ENCODE assay signal across 10 cellular contexts in genomic region chr4:47383829-47384427, GRCh38.
DNase-seq lines count a peak whose midpoint lies in the region; ATAC-seq and TF ChIP-seq lines count a peak whose summit lies in the region.
"Had no signal": no experiment of that assay in that cellular context is flagged by ENCODE, and none has a peak within 500 bp of the region (broad histone marks: within the 10 kb centered on the region; RNA-seq: fewer than 3 reads in every experiment).

No MANE protein-coding gene starts in this region.

- peaks cover 18% of the 10 kb centered on the region for H3K27me3 Mint-ChIP-seq in CD4-positive, alpha-beta T cell
- H3K27me3 Mint-ChIP-seq in neural progenitor cell (ENCODE audit: insufficient read depth, low read depth): peaks cover 6% of the 10 kb centered on the region
- H3K27me3 Mint-ChIP-seq: IgD-negative memory B cell had no signal

- CTCF ChIA-PET in CD4-positive, alpha-beta T cell (lab: Charles Lee): no interaction called here

- H3K36me3 ChIP-seq in GM23248 (ENCODE audit: low read depth) (no peaks in the 10 kb centered on the region), neural progenitor cell (no peaks in the 10 kb centered on the region)

- H3F3A ChIP-seq in GM23248 (ENCODE audit: insufficient read depth) (no peaks in the 10 kb centered on the region), neural progenitor cell (ENCODE audit: low read depth) (no peaks in the 10 kb centered on the region)

- no peaks in the 10 kb centered on the region for H3K36me3 Mint-ChIP-seq in CD4-positive, alpha-beta T cell (ENCODE audit: low read depth)
- H3K36me3 Mint-ChIP-seq in neural progenitor cell: no peaks in the 10 kb centered on the region
- H3K36me3 Mint-ChIP-seq: IgD-negative memory B cell had no signal

- intact Hi-C loops in CD4-positive, alpha-beta T cell (cut with DNase I, micrococcal nuclease): loop anchor here in 1 of 2 experiments (5.0 kb wide), 1 partner anchor 542 kb away; no protein-coding TSS in a partner anchor

- H3K27ac Mint-ChIP-seq in CD4-positive, alpha-beta T cell: no peak overlapping the region
- H3K27ac Mint-ChIP-seq in neural progenitor cell: no peak overlapping the region
- H3K27ac Mint-ChIP-seq: IgD-negative memory B cell had no signal

- no peak overlapping the region for H2AFZ ChIP-seq in GM23248
- H2AFZ ChIP-seq in neural progenitor cell (replicated peaks): no peak overlapping the region

- ATAC-seq in CD4-positive, alpha-beta T cell (ENCODE audit: poor library complexity): no peak
- ATAC-seq in GM19467 (IDR thresholded peaks at IDR 0.05; ENCODE audit: unreplicated experiment) (no peak), GM18498 (IDR thresholded peaks at IDR 0.05; ENCODE audit: unreplicated experiment) (no peak)

- H4K20me1 ChIP-seq in GM23248 (ENCODE audit: insufficient read depth) (no peaks in the 10 kb centered on the region), neural progenitor cell (ENCODE audit: low read depth) (no peaks in the 10 kb centered on the region)

- H3K4me1 ChIP-seq in GM23248 (ENCODE audit: insufficient read depth) (no peaks in the 10 kb centered on the region), neural progenitor cell (no peaks in the 10 kb centered on the region)

- no peak overlapping the region for H3K27ac ChIP-seq in CD4-positive, alpha-beta T cell (ENCODE audit: low read depth, low read length)
- H3K27ac ChIP-seq in GM23248: no peak overlapping the region
- H3K27ac ChIP-seq in neural progenitor cell: no peak overlapping the region

- TF ChIP-seq CTCF in CD4-positive, alpha-beta T cell (IDR thresholded peaks at IDR 0.05): peak; percentile 50
- peak; percentile 78 for TF ChIP-seq CTCF in neural progenitor cell (IDR thresholded peaks at IDR 0.05)

- H3K4me3 Mint-ChIP-seq in CD4-positive, alpha-beta T cell: no peak overlapping the region
- H3K4me3 Mint-ChIP-seq in neural progenitor cell: no peak overlapping the region
- H3K4me3 Mint-ChIP-seq: IgD-negative memory B cell had no signal

- peaks cover 6% of the 10 kb centered on the region for H3K27me3 ChIP-seq in CD4-positive, alpha-beta T cell (ENCODE audit: control insufficient read depth, insufficient read depth, low read length)
- no peaks in the 10 kb centered on the region; the same call in 1 of the 2 replicates for H3K27me3 ChIP-seq in GM23248 (replicated peaks; ENCODE audit: insufficient read depth)
- H3K27me3 ChIP-seq in neural progenitor cell: no peaks in the 10 kb centered on the region

- no peak overlapping the region for H3K9ac ChIP-seq in GM23248
- H3K9ac ChIP-seq in neural progenitor cell: no peak overlapping the region

- no peak for DNase-seq in CD4-positive, alpha-beta T cell
- DNase-seq in GM23248 (peak; percentile 66), NCI-H774 (lab: John Stamatoyannopoulos, UW) (peak; percentile 43), dermis blood vessel endothelial cell (peak; percentile 43), neural progenitor cell (ENCODE audit: low spot score) (peak; percentile 39)
- no peak for DNase-seq in activated CD4-positive, alpha-beta T cell treated with anti-CD3 and anti-CD28 coated beads for 1 hour

- H3K4me2 ChIP-seq in GM23248 (ENCODE audit: unreplicated experiment) (no peak overlapping the region), neural progenitor cell (no peak overlapping the region)

- H3K4me3 ChIP-seq in GM23248 (no peak overlapping the region), neural progenitor cell (no peak overlapping the region)
- H3K4me3 ChIP-seq: lung had no signal

- in situ Hi-C loops in GM23248 (cut with MboI): loop anchor here (25.0 kb wide), 1 partner anchor 547 kb away; no protein-coding TSS in a partner anchor

- POLR2A ChIA-PET in CD4-positive, alpha-beta T cell (lab: Charles Lee): no interaction called here

- no peaks in the 10 kb centered on the region for H3K9me3 ChIP-seq in CD4-positive, alpha-beta T cell (ENCODE audit: control insufficient read depth, low read length)
- H3K9me3 ChIP-seq in GM23248 (ENCODE audit: low read depth) (no peaks in the 10 kb centered on the region), neural progenitor cell (ENCODE audit: low read depth) (no peaks in the 10 kb centered on the region)

- H3K9me3 Mint-ChIP-seq in CD4-positive, alpha-beta T cell: no peaks in the 10 kb centered on the region
- H3K9me3 Mint-ChIP-seq in neural progenitor cell: peaks cover 2% of the 10 kb centered on the region
- H3K9me3 Mint-ChIP-seq: IgD-negative memory B cell had no signal

- no peaks in the 10 kb centered on the region for H3K9me2 ChIP-seq in GM23248 (ENCODE audit: insufficient read depth)

- H3K79me2 ChIP-seq in GM23248 (ENCODE audit: insufficient read depth) (no peaks in the 10 kb centered on the region), neural progenitor cell (ENCODE audit: low read depth) (no peaks in the 10 kb centered on the region)

- H3K4me1 Mint-ChIP-seq in CD4-positive, alpha-beta T cell (ENCODE audit: low read depth): no peaks in the 10 kb centered on the region
- H3K4me1 Mint-ChIP-seq in neural progenitor cell: no peaks in the 10 kb centered on the region
- H3K4me1 Mint-ChIP-seq: IgD-negative memory B cell had no signal

- 2% methylated on average over 4 of the region's 4 CpGs for WGBS in GM23248 (ENCODE audit: low coverage in 1 of 2, low lambda C conversion rate in 2 of 2, missing lambda C conversion rate in 2 of 2), 2 experiments

Comparison
In these comparisons a context has a peak if more than half of its experiments do, and no peak if none do; other contexts are left out.
1. DNase-seq: peak in GM23248 (single experiment), NCI-H774 (single experiment), dermis blood vessel endothelial cell (single experiment) and neural progenitor cell (single experiment); none in CD4-positive, alpha-beta T cell (0 of 10) and activated CD4-positive, alpha-beta T cell treated with anti-CD3 and anti-CD28 coated beads for 1 hour (single experiment).